ENCODE assay signal across 23 cellular contexts in genomic region chr18:45627204-45627526, GRCh38. TPM values are rescaled to one million over a fixed set of nuclear protein-coding genes. Genes with fewer than 3 reads are reported as not detected.
DNase-seq lines count a peak whose midpoint lies in the region; ATAC-seq and TF ChIP-seq lines count a peak whose summit lies in the region.
"Had no signal": no experiment of that assay in that cellular context is flagged by ENCODE, and none has a peak within 500 bp of the region (broad histone marks: within the 10 kb centered on the region; RNA-seq: fewer than 3 reads in every experiment).

No MANE protein-coding gene starts in this region.

- ATAC-seq in GM19324 (IDR thresholded peaks at IDR 0.05; ENCODE audit: low FRiP score, unreplicated experiment) = no peak
- ATAC-seq in left lobe of liver = no peak
- ATAC-seq: body of pancreas; CD8-positive, alpha-beta T cell; HCT116; left colon; stimulated activated naive CD8-positive, alpha-beta T cell treated with anti-CD3 and anti-CD28 coated beads, Interleukin-15, amount 100 ng/mL, for 72 hours had no signal

- no peaks in the 10 kb centered on the region for H3K36me3 Mint-ChIP-seq in nephron (ENCODE audit: low read depth)
- H3K36me3 Mint-ChIP-seq: CD8-positive, alpha-beta T cell had no signal

- H3K4me3 Mint-ChIP-seq in nephron = no peak overlapping the region
- H3K4me3 Mint-ChIP-seq: CD8-positive, alpha-beta T cell; stimulated activated naive CD8-positive, alpha-beta T cell treated with anti-CD3 and anti-CD28 coated beads, Interleukin-15, amount 100 ng/mL, for 72 hours had no signal

- H3K27ac Mint-ChIP-seq in nephron = peak overlapping the region in 2 of 3 experiments; percentile 2
- H3K27ac Mint-ChIP-seq: activated T-helper 2 cell treated with anti-CD3 and anti-CD28 coated beads, Interferon-gamma antibody, Interleukin-2, Interleukin-4, amounts not matched to agents 10 μg/mL and 5 μg/mL and 100 μg/mL, durations not matched to agents 14 hours and 24 hours and 36 hours; CD8-positive, alpha-beta T cell; stimulated activated naive CD8-positive, alpha-beta T cell treated with anti-CD3 and anti-CD28 coated beads, Interleukin-15, amount 100 ng/mL, for 72 hours had no signal

- H3K36me3 ChIP-seq in ascending aorta = no peaks in the 10 kb centered on the region
- H3K36me3 ChIP-seq: neutrophil, spleen, upper lobe of left lung had no signal

- peaks cover 0 to 14% of the 10 kb centered on the region in 2 donors for H3K4me1 ChIP-seq in ascending aorta
- H3K4me1 ChIP-seq: body of pancreas, spleen, upper lobe of left lung had no signal

- no peaks in the 10 kb centered on the region for H3K9me3 Mint-ChIP-seq in nephron
- H3K9me3 Mint-ChIP-seq: activated T-helper 2 cell treated with anti-CD3 and anti-CD28 coated beads, Interferon-gamma antibody, Interleukin-2, Interleukin-4, amounts not matched to agents 10 μg/mL and 5 μg/mL and 100 μg/mL, durations not matched to agents 14 hours and 24 hours and 36 hours; CD8-positive, alpha-beta T cell; stimulated activated naive CD8-positive, alpha-beta T cell treated with anti-CD3 and anti-CD28 coated beads, Interleukin-15, amount 100 ng/mL, for 72 hours had no signal

- intact Hi-C loops in ascending aorta (cut with DNase I) = loop anchor here (10.0 kb wide), 2 partner anchors 822 to 1032 kb away; no protein-coding TSS in a partner anchor

- peak overlapping the region; percentile 79 to 85 for H3K27ac ChIP-seq in ascending aorta
- H3K27ac ChIP-seq: body of pancreas, neutrophil, spleen had no signal

- TF ChIP-seq CTCF in ascending aorta (IDR thresholded peaks at IDR 0.05) = no peak
- no peak for TF ChIP-seq CTCF in nephron (IDR thresholded peaks at IDR 0.05; ENCODE audit: unreplicated experiment in 3 of 3)
- TF ChIP-seq CTCF in GM20000 (IDR thresholded peaks at IDR 0.05; ENCODE audit: extremely low read depth, missing control alignments) = no peak

- no peak for TF ChIP-seq RAD21 in Ishikawa (IDR thresholded peaks at IDR 0.05; ENCODE audit: low read depth)

- H3K27me3 Mint-ChIP-seq in nephron (ENCODE audit: low read depth) = peaks cover 11% of the 10 kb centered on the region

- DNase-seq in DMS79 (lab: John Stamatoyannopoulos, UW) (peak; percentile 68), ascending aorta (ENCODE audit: low spot score in 2 of 2) (no peak), ureter (ENCODE audit: low spot score) (no peak), GM20000 (ENCODE audit: low spot score) (no peak), left lobe of liver (ENCODE audit: low spot score) (no peak)
- DNase-seq: activated CD4-positive, alpha-beta T cell treated with anti-CD3 and anti-CD28 coated beads for 48 hours; body of pancreas; CD8-positive, alpha-beta T cell; EL; left colon; NCI-H1105 treated with DMSO at 0.1 percent for 48 hours; NCI-H2171 treated with DMSO at 0.1 percent for 48 hours; RPMI8226; spleen; stimulated activated CD4-positive, alpha-beta T cell treated with anti-CD3 and anti-CD28 coated beads, Interleukin-4, amount 100 ng/mL, for 4 hours; stimulated activated naive CD8-positive, alpha-beta T cell treated with anti-CD3 and anti-CD28 coated beads, Interleukin-15, amount 100 ng/mL, for 72 hours; upper lobe of left lung had no signal

- H3K4me3 ChIP-seq in ascending aorta = no peak overlapping the region
- H3K4me3 ChIP-seq: body of pancreas, spleen, upper lobe of left lung had no signal

- TF ChIP-seq EP300 in Ishikawa (IDR thresholded peaks at IDR 0.05; ENCODE audit: borderline replicate concordance) = peak; percentile 88; the same call in 1 of the 2 replicates

- no peaks in the 10 kb centered on the region for H3K9me3 ChIP-seq in ascending aorta
- H3K9me3 ChIP-seq: body of pancreas, neutrophil, spleen, upper lobe of left lung had no signal

- H3K27me3 ChIP-seq in ascending aorta = no peaks in the 10 kb centered on the region
- H3K27me3 ChIP-seq: body of pancreas, neutrophil, upper lobe of left lung had no signal

- H3K4me1 Mint-ChIP-seq in nephron = peaks cover 23% of the 10 kb centered on the region

TF ChIP-seq in Ishikawa, 13 proteins besides CTCF, POLR2A, EP300 and RAD21:
- TF ChIP-seq CREB1 (IDR thresholded peaks at IDR 0.05; ENCODE audit: low read depth) (0 out of 2 replicates have a peak, but pooled peaks have one; percentile 2), TCF12 (IDR thresholded peaks at IDR 0.05; ENCODE audit: low read depth) (peak; percentile 62; the same call in 1 of the 2 replicates), CEBPB (IDR thresholded peaks at IDR 0.05) (no peak), TAF1 (IDR thresholded peaks at IDR 0.05; ENCODE audit: low read depth) (no peak), EGR1 (IDR thresholded peaks at IDR 0.05) (no peak), MAX (IDR thresholded peaks at IDR 0.05) (peak; percentile 56), ZBTB7A (IDR thresholded peaks at IDR 0.05; ENCODE audit: low read depth) (no peak), YY1 (IDR thresholded peaks at IDR 0.05; ENCODE audit: low read depth) (no peak), NFIC (IDR thresholded peaks at IDR 0.05) (peak; percentile 18; the same call in 1 of the 2 replicates), USF1 (IDR thresholded peaks at IDR 0.05) (0 out of 2 replicates have a peak, but pooled peaks have one; percentile 40), TEAD4 (IDR thresholded peaks at IDR 0.05) (0 out of 2 replicates have a peak, but pooled peaks have one; percentile 52), REST (IDR thresholded peaks at IDR 0.05; ENCODE audit: low read depth) (no peak), FOXM1 (IDR thresholded peaks at IDR 0.05; ENCODE audit: borderline replicate concordance, low read depth) (no peak)

RNA-seq across cellular contexts. Expression of gene SLC14A2, which starts 11.9 kb away (rescaled TPM):
- not detected for total RNA-seq in ascending aorta
- total RNA-seq in ureter = not detected
- not detected for total RNA-seq in left lobe of liver
- total RNA-seq: body of pancreas; CD8-positive, alpha-beta T cell had no signal
